Comparison of ENCODE assay signal across 13 cellular contexts in genomic region chr7:140049339-140050024, GRCh38. TPM values are rescaled to one million over a fixed set of nuclear protein-coding genes. Genes with fewer than 3 reads are reported as not detected.
DNase-seq lines count a peak whose midpoint lies in the region; ATAC-seq, FAIRE-seq and TF ChIP-seq lines count a peak whose summit lies in the region.
"Had no signal": no experiment of that assay in that cellular context is flagged by ENCODE, and none has a peak within 500 bp of the region (broad histone marks: within the 10 kb centered on the region; RNA-seq: fewer than 3 reads in every experiment).

No MANE protein-coding gene starts in this region.

- no peaks in the 10 kb centered on the region for H3K9me3 Mint-ChIP-seq in CD4-positive, alpha-beta T cell
- H3K9me3 Mint-ChIP-seq in activated T-helper 1 cell treated with anti-CD3 and anti-CD28 coated beads, Interleukin-12 subunit alpha, Interleukin-12 subunit beta, Interleukin-2, Interleukin-4 antibody, amounts not matched to agents 30 ng/mL and 10 ng/mL and 1 ng/mL, durations not matched to agents 14 hours and 24 hours and 36 hours: no peaks in the 10 kb centered on the region
- H3K9me3 Mint-ChIP-seq: activated B cell treated with CpG ODN at 0.5 μM for 24 hours, HFFc6 had no signal

- peaks cover 24% of the 10 kb centered on the region for H3K4me1 Mint-ChIP-seq in CD4-positive, alpha-beta T cell (ENCODE audit: low read depth)
- H3K4me1 Mint-ChIP-seq in activated T-helper 1 cell treated with anti-CD3 and anti-CD28 coated beads, Interleukin-12 subunit alpha, Interleukin-12 subunit beta, Interleukin-2, Interleukin-4 antibody, amounts not matched to agents 30 ng/mL and 10 ng/mL and 1 ng/mL, durations not matched to agents 14 hours and 24 hours and 36 hours (ENCODE audit: low read depth): peaks cover 32% of the 10 kb centered on the region

- no peak for DNase-seq in CD4-positive, alpha-beta T cell
- peak; percentile 23 for DNase-seq in NCI-H2029 treated with DMSO at 0.1 percent for 48 hours (lab: John Stamatoyannopoulos, UW)
- DNase-seq in colonic mucosa: peak; percentile 75
- no peak for DNase-seq in lung (ENCODE audit: low spot score)
- DNase-seq in activated T-helper 1 cell treated with anti-CD3 and anti-CD28 coated beads, Interleukin-12 subunit alpha, Interleukin-12 subunit beta, Interleukin-2, Interleukin-4 antibody, amounts not matched to agents 30 ng/mL and 10 ng/mL and 1 ng/mL, durations not matched to agents 14 hours and 24 hours and 36 hours (ENCODE audit: low spot score): no peak
- no peak for DNase-seq in GM12892 (ENCODE audit: insufficient read length)
- DNase-seq in NCI-H526 (lab: John Stamatoyannopoulos, UW): no peak
- DNase-seq: activated B cell treated with CpG ODN at 0.5 μM for 24 hours; activated gamma-delta T cell treated with Interleukin-2 at 50 U/mL for 16 hours; HFFc6; stimulated activated CD8-positive, alpha-beta memory T cell treated with anti-CD3 and anti-CD28 coated beads, Interleukin-4, amount 100 ng/mL, for 48 hours had no signal

- H3K27ac ChIP-seq in CD4-positive, alpha-beta T cell (ENCODE audit: low read depth, low read length): no peak overlapping the region
- peak overlapping the region; percentile 84 for H3K27ac ChIP-seq in colonic mucosa
- peak overlapping the region; percentile 6 to 86 for H3K27ac ChIP-seq in lung (ENCODE audit: low read depth in 1 of 2, low read length in 1 of 2)

- CTCF ChIA-PET in CD4-positive, alpha-beta T cell (lab: Charles Lee): no interaction called here

- no peak overlapping the region for H3K4me3 ChIP-seq in colonic mucosa
- H3K4me3 ChIP-seq in lung: no peak overlapping the region
- H3K4me3 ChIP-seq: smooth muscle cell had no signal

- H3K9me3 ChIP-seq in CD4-positive, alpha-beta T cell (ENCODE audit: control insufficient read depth, low read length): no peaks in the 10 kb centered on the region
- H3K9me3 ChIP-seq in colonic mucosa (no peaks in the 10 kb centered on the region), lung (ENCODE audit: control insufficient read depth in 2 of 2, insufficient read depth in 1 of 2, low read length in 1 of 2) (no peaks in the 10 kb centered on the region)

- no peak for FAIRE-seq in GM12892 (lab: Jason Lieb, UNC)

- peak overlapping the region; percentile 65 for H3K27ac Mint-ChIP-seq in CD4-positive, alpha-beta T cell
- no peak overlapping the region for H3K27ac Mint-ChIP-seq in activated T-helper 1 cell treated with anti-CD3 and anti-CD28 coated beads, Interleukin-12 subunit alpha, Interleukin-12 subunit beta, Interleukin-2, Interleukin-4 antibody, amounts not matched to agents 30 ng/mL and 10 ng/mL and 1 ng/mL, durations not matched to agents 14 hours and 24 hours and 36 hours
- H3K27ac Mint-ChIP-seq: activated B cell treated with CpG ODN at 0.5 μM for 24 hours, HFFc6 had no signal

- peaks cover 5% of the 10 kb centered on the region for H3K4me1 ChIP-seq in colonic mucosa
- H3K4me1 ChIP-seq in lung (ENCODE audit: control insufficient read depth in 2 of 2, insufficient read depth in 2 of 2, low read length in 2 of 2): peaks cover 5 to 15% of the 10 kb centered on the region in 2 donors

- no peaks in the 10 kb centered on the region for H3K36me3 ChIP-seq in colonic mucosa
- H3K36me3 ChIP-seq in lung (ENCODE audit: control insufficient read depth in 2 of 2, insufficient read depth in 2 of 2, low read length in 2 of 2): peaks cover 5 to 7% of the 10 kb centered on the region in 2 donors

- no peaks in the 10 kb centered on the region for H3K27me3 Mint-ChIP-seq in CD4-positive, alpha-beta T cell
- no peaks in the 10 kb centered on the region for H3K27me3 Mint-ChIP-seq in activated T-helper 1 cell treated with anti-CD3 and anti-CD28 coated beads, Interleukin-12 subunit alpha, Interleukin-12 subunit beta, Interleukin-2, Interleukin-4 antibody, amounts not matched to agents 30 ng/mL and 10 ng/mL and 1 ng/mL, durations not matched to agents 14 hours and 24 hours and 36 hours (ENCODE audit: insufficient read depth)
- H3K27me3 Mint-ChIP-seq: activated B cell treated with CpG ODN at 0.5 μM for 24 hours had no signal

- no peaks in the 10 kb centered on the region for H3K27me3 ChIP-seq in CD4-positive, alpha-beta T cell (ENCODE audit: control insufficient read depth, insufficient read depth, low read length)
- H3K27me3 ChIP-seq in colonic mucosa (no peaks in the 10 kb centered on the region), lung (ENCODE audit: control insufficient read depth, insufficient read depth) (no peaks in the 10 kb centered on the region)

- POLR2A ChIA-PET in CD4-positive, alpha-beta T cell (lab: Charles Lee): no interaction called here

- H3K4me3 Mint-ChIP-seq in CD4-positive, alpha-beta T cell: no peak overlapping the region
- H3K4me3 Mint-ChIP-seq in activated T-helper 1 cell treated with anti-CD3 and anti-CD28 coated beads, Interleukin-12 subunit alpha, Interleukin-12 subunit beta, Interleukin-2, Interleukin-4 antibody, amounts not matched to agents 30 ng/mL and 10 ng/mL and 1 ng/mL, durations not matched to agents 14 hours and 24 hours and 36 hours: no peak overlapping the region
- H3K4me3 Mint-ChIP-seq: activated B cell treated with CpG ODN at 0.5 μM for 24 hours, HFFc6 had no signal

- no peak overlapping the region for H3K9ac ChIP-seq in colonic mucosa (ENCODE audit: low read depth in 2 of 2, low read length in 2 of 2)

- no peak for TF ChIP-seq POLR2A in GM12892 (IDR thresholded peaks at IDR 0.05; ENCODE audit: low read depth, low read length)

- intact Hi-C loops in CD4-positive, alpha-beta T cell (cut with DNase I, micrococcal nuclease): no loop called here
- intact Hi-C loops in colonic mucosa (cut with DNase I): loop anchor here (10.0 kb wide), 1 partner anchor 265 kb away; no protein-coding TSS in a partner anchor
- intact Hi-C loops in activated T-helper 1 cell treated with anti-CD3 and anti-CD28 coated beads, Interleukin-12 subunit alpha, Interleukin-12 subunit beta, Interleukin-2, Interleukin-4 antibody, amounts not matched to agents 30 ng/mL and 10 ng/mL and 1 ng/mL, durations not matched to agents 14 hours and 24 hours and 36 hours (cut with micrococcal nuclease): no loop called here

- TF ChIP-seq CTCF in CD4-positive, alpha-beta T cell (IDR thresholded peaks at IDR 0.05): no peak
- no peak for TF ChIP-seq CTCF in colonic mucosa (IDR thresholded peaks at IDR 0.05)
- TF ChIP-seq CTCF in lung (IDR thresholded peaks at IDR 0.05; ENCODE audit: control extremely low read depth, extremely low read depth): no peak

- WGBS in lung, 2 donors: 74 to 83% methylated on average over 5 of the region's 5 CpGs

- H3K36me3 Mint-ChIP-seq in CD4-positive, alpha-beta T cell (ENCODE audit: low read depth): peaks cover 88% of the 10 kb centered on the region
- peaks cover 42% of the 10 kb centered on the region for H3K36me3 Mint-ChIP-seq in activated T-helper 1 cell treated with anti-CD3 and anti-CD28 coated beads, Interleukin-12 subunit alpha, Interleukin-12 subunit beta, Interleukin-2, Interleukin-4 antibody, amounts not matched to agents 30 ng/mL and 10 ng/mL and 1 ng/mL, durations not matched to agents 14 hours and 24 hours and 36 hours (ENCODE audit: low read depth)

- ATAC-seq in CD4-positive, alpha-beta T cell (ENCODE audit: poor library complexity): no peak
- ATAC-seq in lung (ENCODE audit: insufficient read depth, low FRiP score) (peak; percentile 27), GM21737 (IDR thresholded peaks at IDR 0.05; ENCODE audit: unreplicated experiment) (no peak)

RNA-seq across cellular contexts. Expression of gene PARP12, which starts 13.3 kb away (rescaled TPM):
- total RNA-seq in CD4-positive, alpha-beta T cell: 10 to 100 TPM; 76.7 to 78.5 TPM
- total RNA-seq in colonic mucosa (10 to 100 TPM; 33.9 to 39.2 TPM), lung (10 to 100 TPM; 49.6 to 56.8 TPM)
- 10 to 100 TPM; 30.0 to 45.7 TPM for polyA plus RNA-seq in lung
- 62.0 and 63.7 TPM in 2 replicates for total RNA-seq in activated T-helper 1 cell treated with anti-CD3 and anti-CD28 coated beads, Interleukin-12 subunit alpha, Interleukin-12 subunit beta, Interleukin-2, Interleukin-4 antibody, amounts not matched to agents 30 ng/mL and 10 ng/mL and 1 ng/mL, durations not matched to agents 14 hours and 24 hours and 36 hours
- polyA plus RNA-seq in GM12892 (2012; ENCODE audit: missing spikeins): 12.1 TPM

Comparison
In these comparisons a context has a peak if more than half of its experiments do, and no peak if none do; other contexts are left out.
1. DNase-seq: peak in NCI-H2029 treated with DMSO at 0.1 percent for 48 hours (single experiment) and colonic mucosa (single experiment); none in CD4-positive, alpha-beta T cell (0 of 10), lung (single experiment), activated T-helper 1 cell treated with anti-CD3 and anti-CD28 coated beads, Interleukin-12 subunit alpha, Interleukin-12 subunit beta, Interleukin-2, Interleukin-4 antibody, amounts not matched to agents 30 ng/mL and 10 ng/mL and 1 ng/mL, durations not matched to agents 14 hours and 24 hours and 36 hours (single experiment), GM12892 (single experiment) and NCI-H526 (0 of 2).